Comparison of ENCODE assay signal across 8 cellular contexts in genomic region chr5:77029376-77029885, GRCh38. TPM values are rescaled to one million over a fixed set of nuclear protein-coding genes. Genes with fewer than 3 reads are reported as not detected.
DNase-seq lines count a peak whose midpoint lies in the region; ATAC-seq and TF ChIP-seq lines count a peak whose summit lies in the region.

No MANE protein-coding gene starts in this region.

- H3K4me3 Mint-ChIP-seq in activated T-cell treated with anti-CD3 and anti-CD28 coated beads, Interleukin-2, amount 50 U/mL, for 4 hours, result peak overlapping the region; percentile 94
- peak overlapping the region; percentile 98 for H3K4me3 Mint-ChIP-seq in activated T-helper 2 cell treated with anti-CD3 and anti-CD28 coated beads, Interferon-gamma antibody, Interleukin-2, Interleukin-4, amounts not matched to agents 10 μg/mL and 5 μg/mL and 100 μg/mL, durations not matched to agents 14 hours and 24 hours and 36 hours (ENCODE audit: low read depth)

- ATAC-seq in activated T-cell treated with anti-CD3 and anti-CD28 coated beads, Interleukin-2, amount 50 U/mL, for 4 hours, result no peak
- ATAC-seq in HG02981 (IDR thresholded peaks at IDR 0.05; ENCODE audit: unreplicated experiment), result no peak

- peaks cover 2% of the 10 kb centered on the region for H3K27me3 Mint-ChIP-seq in activated T-cell treated with anti-CD3 and anti-CD28 coated beads, Interleukin-2, amount 50 U/mL, for 4 hours (ENCODE audit: low read depth)
- peaks cover 7% of the 10 kb centered on the region for H3K27me3 Mint-ChIP-seq in activated T-helper 2 cell treated with anti-CD3 and anti-CD28 coated beads, Interferon-gamma antibody, Interleukin-2, Interleukin-4, amounts not matched to agents 10 μg/mL and 5 μg/mL and 100 μg/mL, durations not matched to agents 14 hours and 24 hours and 36 hours (ENCODE audit: low read depth)

- WGBS in suprapubic skin, result 89% methylated on average over 2 of the region's 2 CpGs

- peak overlapping the region; percentile 92 for H3K27ac Mint-ChIP-seq in activated T-helper 2 cell treated with anti-CD3 and anti-CD28 coated beads, Interferon-gamma antibody, Interleukin-2, Interleukin-4, amounts not matched to agents 10 μg/mL and 5 μg/mL and 100 μg/mL, durations not matched to agents 14 hours and 24 hours and 36 hours

- peak overlapping the region; percentile 89 for H3K4me3 ChIP-seq in suprapubic skin

- H3K9me3 Mint-ChIP-seq in activated T-cell treated with anti-CD3 and anti-CD28 coated beads, Interleukin-2, amount 50 U/mL, for 4 hours, result peaks cover 8% of the 10 kb centered on the region
- peaks cover 39% of the 10 kb centered on the region for H3K9me3 Mint-ChIP-seq in activated T-helper 2 cell treated with anti-CD3 and anti-CD28 coated beads, Interferon-gamma antibody, Interleukin-2, Interleukin-4, amounts not matched to agents 10 μg/mL and 5 μg/mL and 100 μg/mL, durations not matched to agents 14 hours and 24 hours and 36 hours

- H3K36me3 ChIP-seq in suprapubic skin, result no peaks in the 10 kb centered on the region

- H3K27me3 ChIP-seq in layer of hippocampus (ENCODE audit: control insufficient read depth, insufficient read depth, low read length), result no peaks in the 10 kb centered on the region
- no peaks in the 10 kb centered on the region for H3K27me3 ChIP-seq in suprapubic skin

- no peak for TF ChIP-seq EP300 in suprapubic skin (IDR thresholded peaks at IDR 0.05)

- H3K36me3 Mint-ChIP-seq in activated T-cell treated with anti-CD3 and anti-CD28 coated beads, Interleukin-2, amount 50 U/mL, for 4 hours (ENCODE audit: insufficient read depth), result no peaks in the 10 kb centered on the region
- peaks cover 37% of the 10 kb centered on the region for H3K36me3 Mint-ChIP-seq in activated T-helper 2 cell treated with anti-CD3 and anti-CD28 coated beads, Interferon-gamma antibody, Interleukin-2, Interleukin-4, amounts not matched to agents 10 μg/mL and 5 μg/mL and 100 μg/mL, durations not matched to agents 14 hours and 24 hours and 36 hours (ENCODE audit: low read depth)

- intact Hi-C loops in activated T-helper 2 cell treated with anti-CD3 and anti-CD28 coated beads, Interferon-gamma antibody, Interleukin-2, Interleukin-4, amounts not matched to agents 10 μg/mL and 5 μg/mL and 100 μg/mL, durations not matched to agents 14 hours and 24 hours and 36 hours (cut with micrococcal nuclease), result no loop called here

- no peak for DNase-seq in activated T-cell treated with anti-CD3 and anti-CD28 coated beads, Interleukin-2, amount 50 U/mL, for 4 hours
- DNase-seq in activated T-cell treated with anti-CD3 and anti-CD28 coated beads for 4 hours, result no peak
- DNase-seq in activated T-helper 2 cell treated with anti-CD3 and anti-CD28 coated beads, Interferon-gamma antibody, Interleukin-2, Interleukin-4, amounts not matched to agents 10 μg/mL and 5 μg/mL and 100 μg/mL, durations not matched to agents 14 hours and 24 hours and 36 hours (ENCODE audit: low spot score), result no peak
- DNase-seq in suprapubic skin (ENCODE audit: low spot score in 2 of 2), result no peak
- DNase-seq in 8988T, result no peak
- DNase-seq in GM19238 (ENCODE audit: insufficient read length, low spot score), result no peak

- no peak for TF ChIP-seq POLR2A in suprapubic skin (IDR thresholded peaks at IDR 0.05)

- H3K9me3 ChIP-seq in suprapubic skin, result no peaks in the 10 kb centered on the region

- no peak for TF ChIP-seq CTCF in suprapubic skin (IDR thresholded peaks at IDR 0.05)

- H3K27ac ChIP-seq in layer of hippocampus (ENCODE audit: low read depth, low read length) (peak overlapping the region; percentile 84), suprapubic skin (no peak overlapping the region)

- peaks cover 23% of the 10 kb centered on the region for H3K4me1 ChIP-seq in suprapubic skin

- peaks cover 36% of the 10 kb centered on the region for H3K4me1 Mint-ChIP-seq in activated T-cell treated with anti-CD3 and anti-CD28 coated beads, Interleukin-2, amount 50 U/mL, for 4 hours (ENCODE audit: low read depth)
- H3K4me1 Mint-ChIP-seq in activated T-helper 2 cell treated with anti-CD3 and anti-CD28 coated beads, Interferon-gamma antibody, Interleukin-2, Interleukin-4, amounts not matched to agents 10 μg/mL and 5 μg/mL and 100 μg/mL, durations not matched to agents 14 hours and 24 hours and 36 hours (ENCODE audit: low read depth), result peaks cover 21% of the 10 kb centered on the region

RNA-seq across cellular contexts. Expression of gene AGGF1, which starts 0.8 kb away (rescaled TPM):
- total RNA-seq in activated T-cell treated with anti-CD3 and anti-CD28 coated beads, Interleukin-2, amount 50 U/mL, for 4 hours, result 10 to 100 TPM; 31.7 to 32.8 (median 31.9) TPM
- total RNA-seq in activated T-helper 2 cell treated with anti-CD3 and anti-CD28 coated beads, Interferon-gamma antibody, Interleukin-2, Interleukin-4, amounts not matched to agents 10 μg/mL and 5 μg/mL and 100 μg/mL, durations not matched to agents 14 hours and 24 hours and 36 hours, result 25.6 and 28.2 TPM in 2 replicates
- 10 to 100 TPM; 16.3 to 23.5 (median 21.3) TPM for total RNA-seq in suprapubic skin

RNA-seq across cellular contexts. Expression of gene ZBED3, which starts 57.7 kb away (rescaled TPM):
- 1 to 10 TPM; 1.7 to 3.3 (median 1.9) TPM for total RNA-seq in activated T-cell treated with anti-CD3 and anti-CD28 coated beads, Interleukin-2, amount 50 U/mL, for 4 hours
- total RNA-seq in activated T-helper 2 cell treated with anti-CD3 and anti-CD28 coated beads, Interferon-gamma antibody, Interleukin-2, Interleukin-4, amounts not matched to agents 10 μg/mL and 5 μg/mL and 100 μg/mL, durations not matched to agents 14 hours and 24 hours and 36 hours, result 0.48 and 0.60 TPM in 2 replicates
- total RNA-seq in suprapubic skin, result 1 to 10 TPM in 3 of 4 donors, under 1 TPM in 1; 0.83 to 3.7 (median 2.8) TPM
